1 cellular context compared by ENCODE assay signal in genomic region chr6:156953478-156954146, GRCh38.
A peak's percentile ranks its signal among the peaks of the same experiment; 100 is the strongest.
TF ChIP-seq lines count a peak whose summit lies in the region.

No MANE protein-coding gene starts in this region.

TF ChIP-seq in HEK293, 187 proteins besides CTCF, POLR2A, EP300 and RAD21 (continued from another document and continues in another):
- TF ChIP-seq REPIN1 (tag by site-specific recombination; IDR thresholded peaks at IDR 0.05; ENCODE audit: low read depth), result no peak
- TF ChIP-seq ZBTB8A (tag by site-specific recombination; IDR thresholded peaks at IDR 0.05), result no peak
- no peak for TF ChIP-seq ZNF623 (tag by site-specific recombination; IDR thresholded peaks at IDR 0.05)
- no peak for TF ChIP-seq ZNF114 (tag by site-specific recombination; IDR thresholded peaks at IDR 0.05)
- no peak for TF ChIP-seq ZNF473 (tag by site-specific recombination; IDR thresholded peaks at IDR 0.05)
- TF ChIP-seq PRDM1 (tag by site-specific recombination; IDR thresholded peaks at IDR 0.05), result peak; percentile 30; the same call in 1 of the 2 replicates
- TF ChIP-seq ZNF112 (tag by site-specific recombination; IDR thresholded peaks at IDR 0.05), result no peak
- TF ChIP-seq SALL2 (tag by site-specific recombination; IDR thresholded peaks at IDR 0.05; ENCODE audit: borderline replicate concordance), result no peak
- TF ChIP-seq ZNF335 (tag by site-specific recombination; conservative IDR thresholded peaks at IDR 0.05), result peak; percentile 53
- no peak for TF ChIP-seq BCL11A (tag by site-specific recombination; IDR thresholded peaks at IDR 0.05; ENCODE audit: low read depth)
- TF ChIP-seq RBAK (tag by site-specific recombination; IDR thresholded peaks at IDR 0.05), result no peak
- TF ChIP-seq ZNF37A (tag by site-specific recombination; IDR thresholded peaks at IDR 0.05), result no peak
- TF ChIP-seq, protein P1, sequence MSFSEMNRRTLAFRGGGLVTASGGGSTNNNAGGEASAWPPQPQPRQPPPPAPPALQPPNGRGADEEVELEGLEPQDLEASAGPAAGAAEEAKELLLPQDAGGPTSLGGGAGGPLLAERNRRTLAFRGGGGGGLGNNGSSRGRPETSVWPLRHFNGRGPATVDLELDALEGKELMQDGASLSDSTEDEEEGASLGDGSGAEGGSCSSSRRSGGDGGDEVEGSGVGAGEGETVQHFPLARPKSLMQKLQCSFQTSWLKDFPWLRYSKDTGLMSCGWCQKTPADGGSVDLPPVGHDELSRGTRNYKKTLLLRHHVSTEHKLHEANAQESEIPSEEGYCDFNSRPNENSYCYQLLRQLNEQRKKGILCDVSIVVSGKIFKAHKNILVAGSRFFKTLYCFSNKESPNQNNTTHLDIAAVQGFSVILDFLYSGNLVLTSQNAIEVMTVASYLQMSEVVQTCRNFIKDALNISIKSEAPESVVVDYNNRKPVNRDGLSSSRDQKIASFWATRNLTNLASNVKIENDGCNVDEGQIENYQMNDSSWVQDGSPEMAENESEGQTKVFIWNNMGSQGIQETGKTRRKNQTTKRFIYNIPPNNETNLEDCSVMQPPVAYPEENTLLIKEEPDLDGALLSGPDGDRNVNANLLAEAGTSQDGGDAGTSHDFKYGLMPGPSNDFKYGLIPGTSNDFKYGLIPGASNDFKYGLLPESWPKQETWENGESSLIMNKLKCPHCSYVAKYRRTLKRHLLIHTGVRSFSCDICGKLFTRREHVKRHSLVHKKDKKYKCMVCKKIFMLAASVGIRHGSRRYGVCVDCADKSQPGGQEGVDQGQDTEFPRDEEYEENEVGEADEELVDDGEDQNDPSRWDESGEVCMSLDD (tag by site-specific recombination; IDR thresholded peaks at IDR 0.05), result no peak
- no peak for TF ChIP-seq ZNF184 (tag by site-specific recombination; IDR thresholded peaks at IDR 0.05)
- peak; percentile 33 for TF ChIP-seq SETDB1 (IDR thresholded peaks at IDR 0.05; ENCODE audit: insufficient read length, low read length)
- TF ChIP-seq ZNF529 (tag by site-specific recombination; IDR thresholded peaks at IDR 0.05; ENCODE audit: insufficient replicate concordance), result no peak
- TF ChIP-seq ZNF157 (tag by site-specific recombination; IDR thresholded peaks at IDR 0.05), result no peak
- no peak for TF ChIP-seq ZNF596 (tag by site-specific recombination; IDR thresholded peaks at IDR 0.05)
- TF ChIP-seq, protein P2, sequence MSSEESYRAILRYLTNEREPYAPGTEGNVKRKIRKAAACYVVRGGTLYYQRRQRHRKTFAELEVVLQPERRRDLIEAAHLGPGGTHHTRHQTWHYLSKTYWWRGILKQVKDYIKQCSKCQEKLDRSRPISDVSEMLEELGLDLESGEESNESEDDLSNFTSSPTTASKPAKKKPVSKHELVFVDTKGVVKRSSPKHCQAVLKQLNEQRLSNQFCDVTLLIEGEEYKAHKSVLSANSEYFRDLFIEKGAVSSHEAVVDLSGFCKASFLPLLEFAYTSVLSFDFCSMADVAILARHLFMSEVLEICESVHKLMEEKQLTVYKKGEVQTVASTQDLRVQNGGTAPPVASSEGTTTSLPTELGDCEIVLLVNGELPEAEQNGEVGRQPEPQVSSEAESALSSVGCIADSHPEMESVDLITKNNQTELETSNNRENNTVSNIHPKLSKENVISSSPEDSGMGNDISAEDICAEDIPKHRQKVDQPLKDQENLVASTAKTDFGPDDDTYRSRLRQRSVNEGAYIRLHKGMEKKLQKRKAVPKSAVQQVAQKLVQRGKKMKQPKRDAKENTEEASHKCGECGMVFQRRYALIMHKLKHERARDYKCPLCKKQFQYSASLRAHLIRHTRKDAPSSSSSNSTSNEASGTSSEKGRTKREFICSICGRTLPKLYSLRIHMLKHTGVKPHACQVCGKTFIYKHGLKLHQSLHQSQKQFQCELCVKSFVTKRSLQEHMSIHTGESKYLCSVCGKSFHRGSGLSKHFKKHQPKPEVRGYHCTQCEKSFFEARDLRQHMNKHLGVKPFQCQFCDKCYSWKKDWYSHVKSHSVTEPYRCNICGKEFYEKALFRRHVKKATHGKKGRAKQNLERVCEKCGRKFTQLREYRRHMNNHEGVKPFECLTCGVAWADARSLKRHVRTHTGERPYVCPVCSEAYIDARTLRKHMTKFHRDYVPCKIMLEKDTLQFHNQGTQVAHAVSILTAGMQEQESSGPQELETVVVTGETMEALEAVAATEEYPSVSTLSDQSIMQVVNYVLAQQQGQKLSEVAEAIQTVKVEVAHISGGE (tag by site-specific recombination; conservative IDR thresholded peaks at IDR 0.05; ENCODE audit: low read depth), result no peak
- TF ChIP-seq SP3 (tag by site-specific recombination; IDR thresholded peaks at IDR 0.05), result no peak
- no peak for TF ChIP-seq ZNF501 (tag by site-specific recombination; IDR thresholded peaks at IDR 0.05)
- no peak for TF ChIP-seq ZNF544 (tag by site-specific recombination; IDR thresholded peaks at IDR 0.05)
- TF ChIP-seq, protein P3, sequence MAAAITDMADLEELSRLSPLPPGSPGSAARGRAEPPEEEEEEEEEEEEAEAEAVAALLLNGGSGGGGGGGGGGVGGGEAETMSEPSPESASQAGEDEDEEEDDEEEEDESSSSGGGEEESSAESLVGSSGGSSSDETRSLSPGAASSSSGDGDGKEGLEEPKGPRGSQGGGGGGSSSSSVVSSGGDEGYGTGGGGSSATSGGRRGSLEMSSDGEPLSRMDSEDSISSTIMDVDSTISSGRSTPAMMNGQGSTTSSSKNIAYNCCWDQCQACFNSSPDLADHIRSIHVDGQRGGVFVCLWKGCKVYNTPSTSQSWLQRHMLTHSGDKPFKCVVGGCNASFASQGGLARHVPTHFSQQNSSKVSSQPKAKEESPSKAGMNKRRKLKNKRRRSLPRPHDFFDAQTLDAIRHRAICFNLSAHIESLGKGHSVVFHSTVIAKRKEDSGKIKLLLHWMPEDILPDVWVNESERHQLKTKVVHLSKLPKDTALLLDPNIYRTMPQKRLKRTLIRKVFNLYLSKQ (tag by site-specific recombination; IDR thresholded peaks at IDR 0.05; ENCODE audit: borderline replicate concordance), result no peak
- TF ChIP-seq ZNF354C (tag by site-specific recombination; IDR thresholded peaks at IDR 0.05; ENCODE audit: borderline replicate concordance, low read depth), result no peak
- TF ChIP-seq ZNF221 (tag by site-specific recombination; IDR thresholded peaks at IDR 0.05; ENCODE audit: borderline replicate concordance), result no peak
- TF ChIP-seq KLF8 (tag by site-specific recombination; IDR thresholded peaks at IDR 0.05), result no peak; the same call in 1 of the 2 replicates
- 0 out of 2 replicates have a peak, but pooled peaks have one; percentile 71 for TF ChIP-seq IKZF3 (tag by site-specific recombination; IDR thresholded peaks at IDR 0.05)
- no peak for TF ChIP-seq ZNF677 (tag by site-specific recombination; IDR thresholded peaks at IDR 0.05)
- TF ChIP-seq ZNF624 (tag by site-specific recombination; IDR thresholded peaks at IDR 0.05), result no peak
- TF ChIP-seq ZBTB6 (tag by site-specific recombination; IDR thresholded peaks at IDR 0.05), result no peak
- no peak for TF ChIP-seq ZNF175 (tag by site-specific recombination; IDR thresholded peaks at IDR 0.05)
- TF ChIP-seq ZNF626 (tag by site-specific recombination; IDR thresholded peaks at IDR 0.05), result no peak
- TF ChIP-seq GFI1B (tag by site-specific recombination; IDR thresholded peaks at IDR 0.05), result peak; percentile 50; the same call in 1 of the 2 replicates
- TF ChIP-seq ZNF658 (tag by site-specific recombination; IDR thresholded peaks at IDR 0.05), result no peak
- TF ChIP-seq ZNF2 (tag by site-specific recombination; IDR thresholded peaks at IDR 0.05), result peak; percentile 41; the same call in 1 of the 2 replicates
- peak; percentile 30; the same call in 1 of the 2 replicates for TF ChIP-seq SP2 (tag by site-specific recombination; IDR thresholded peaks at IDR 0.05)
- TF ChIP-seq ZFP41 (tag by site-specific recombination; IDR thresholded peaks at IDR 0.05; ENCODE audit: borderline replicate concordance), result no peak
- TF ChIP-seq ZFP69B (tag by site-specific recombination; IDR thresholded peaks at IDR 0.05), result no peak
- no peak for TF ChIP-seq GLI2 (tag by site-specific recombination; IDR thresholded peaks at IDR 0.05; ENCODE audit: borderline replicate concordance, low read depth)
- TF ChIP-seq KLF1 (tag by site-specific recombination; IDR thresholded peaks at IDR 0.05), result peak; percentile 41
- TF ChIP-seq ZNF404 (tag by site-specific recombination; IDR thresholded peaks at IDR 0.05), result no peak
- no peak for TF ChIP-seq ZNF558 (tag by site-specific recombination; IDR thresholded peaks at IDR 0.05)
- TF ChIP-seq ZNF155 (tag by site-specific recombination; IDR thresholded peaks at IDR 0.05), result no peak
- TF ChIP-seq ZNF433 (tag by site-specific recombination; IDR thresholded peaks at IDR 0.05; ENCODE audit: low read depth), result no peak
- TF ChIP-seq ZNF274 (IDR thresholded peaks at IDR 0.05; ENCODE audit: low read length), result no peak
- TF ChIP-seq ZNF274 (tag by site-specific recombination; IDR thresholded peaks at IDR 0.05; ENCODE audit: borderline replicate concordance), result no peak
- TF ChIP-seq, protein P4, sequence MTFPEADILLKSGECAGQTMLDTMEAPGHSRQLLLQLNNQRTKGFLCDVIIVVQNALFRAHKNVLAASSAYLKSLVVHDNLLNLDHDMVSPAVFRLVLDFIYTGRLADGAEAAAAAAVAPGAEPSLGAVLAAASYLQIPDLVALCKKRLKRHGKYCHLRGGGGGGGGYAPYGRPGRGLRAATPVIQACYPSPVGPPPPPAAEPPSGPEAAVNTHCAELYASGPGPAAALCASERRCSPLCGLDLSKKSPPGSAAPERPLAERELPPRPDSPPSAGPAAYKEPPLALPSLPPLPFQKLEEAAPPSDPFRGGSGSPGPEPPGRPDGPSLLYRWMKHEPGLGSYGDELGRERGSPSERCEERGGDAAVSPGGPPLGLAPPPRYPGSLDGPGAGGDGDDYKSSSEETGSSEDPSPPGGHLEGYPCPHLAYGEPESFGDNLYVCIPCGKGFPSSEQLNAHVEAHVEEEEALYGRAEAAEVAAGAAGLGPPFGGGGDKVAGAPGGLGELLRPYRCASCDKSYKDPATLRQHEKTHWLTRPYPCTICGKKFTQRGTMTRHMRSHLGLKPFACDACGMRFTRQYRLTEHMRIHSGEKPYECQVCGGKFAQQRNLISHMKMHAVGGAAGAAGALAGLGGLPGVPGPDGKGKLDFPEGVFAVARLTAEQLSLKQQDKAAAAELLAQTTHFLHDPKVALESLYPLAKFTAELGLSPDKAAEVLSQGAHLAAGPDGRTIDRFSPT (tag by site-specific recombination; IDR thresholded peaks at IDR 0.05), result no peak
- TF ChIP-seq ZNF585B (tag by site-specific recombination; IDR thresholded peaks at IDR 0.05), result no peak
- no peak for TF ChIP-seq ZBTB1 (tag by site-specific recombination; IDR thresholded peaks at IDR 0.05)
- TF ChIP-seq ZNF280D (tag by site-specific recombination; IDR thresholded peaks at IDR 0.05), result no peak
- no peak for TF ChIP-seq ZNF560 (tag by site-specific recombination; IDR thresholded peaks at IDR 0.05; ENCODE audit: borderline replicate concordance)
- TF ChIP-seq, protein P5, sequence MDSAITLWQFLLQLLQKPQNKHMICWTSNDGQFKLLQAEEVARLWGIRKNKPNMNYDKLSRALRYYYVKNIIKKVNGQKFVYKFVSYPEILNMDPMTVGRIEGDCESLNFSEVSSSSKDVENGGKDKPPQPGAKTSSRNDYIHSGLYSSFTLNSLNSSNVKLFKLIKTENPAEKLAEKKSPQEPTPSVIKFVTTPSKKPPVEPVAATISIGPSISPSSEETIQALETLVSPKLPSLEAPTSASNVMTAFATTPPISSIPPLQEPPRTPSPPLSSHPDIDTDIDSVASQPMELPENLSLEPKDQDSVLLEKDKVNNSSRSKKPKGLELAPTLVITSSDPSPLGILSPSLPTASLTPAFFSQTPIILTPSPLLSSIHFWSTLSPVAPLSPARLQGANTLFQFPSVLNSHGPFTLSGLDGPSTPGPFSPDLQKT (IDR thresholded peaks at IDR 0.05; ENCODE audit: borderline replicate concordance, low read depth, low read length), result no peak
- no peak for TF ChIP-seq ZNF704 (tag by site-specific recombination; IDR thresholded peaks at IDR 0.05)
- TF ChIP-seq EGR2 (tag by site-specific recombination; IDR thresholded peaks at IDR 0.05; ENCODE audit: low read depth), result no peak
- TF ChIP-seq ZNF610 (tag by site-specific recombination; IDR thresholded peaks at IDR 0.05; ENCODE audit: borderline replicate concordance), result 0 out of 2 replicates have a peak, but pooled peaks have one; percentile 21
- no peak for TF ChIP-seq ZNF394 (tag by site-specific recombination; IDR thresholded peaks at IDR 0.05; ENCODE audit: borderline replicate concordance)
- TF ChIP-seq ZNF133 (tag by site-specific recombination; IDR thresholded peaks at IDR 0.05), result no peak
